9 cellular contexts compared by ENCODE assay signal in the genomic region with DNA sequence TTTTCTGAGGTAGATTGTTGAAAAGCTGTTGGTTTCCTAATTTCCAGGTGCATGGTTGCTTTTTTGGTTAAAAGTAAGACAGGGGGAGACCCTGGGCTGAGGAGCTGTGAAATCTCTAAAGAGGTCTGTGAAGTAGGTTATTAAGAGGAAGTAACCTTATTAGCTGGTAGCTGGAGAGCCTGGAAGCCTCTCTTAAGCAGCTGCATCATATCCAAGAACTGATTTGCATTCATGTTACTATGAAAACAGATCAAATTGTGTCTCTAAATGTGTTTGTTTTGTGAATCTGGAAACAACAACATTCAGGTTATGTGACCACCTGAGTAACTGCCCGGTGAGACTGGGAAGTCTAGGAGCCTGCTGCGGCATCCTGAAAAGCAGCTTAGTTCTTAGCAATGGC. TPM values are rescaled to one million over a fixed set of nuclear protein-coding genes. Genes with fewer than 3 reads are reported as not detected.
DNase-seq lines count a peak whose midpoint lies in the region; ATAC-seq and TF ChIP-seq lines count a peak whose summit lies in the region.
"Had no signal": no experiment of that assay in that cellular context is flagged by ENCODE, and none has a peak within 500 bp of the region (broad histone marks: within the 10 kb centered on the region; RNA-seq: fewer than 3 reads in every experiment).

No MANE protein-coding gene starts in this region.

- POLR2A ChIA-PET in naive thymus-derived CD8-positive, alpha-beta T cell (lab: Charles Lee) = no interaction called here
- POLR2A ChIA-PET in MCF 10A (lab: Yijun Ruan, JAX) = interaction anchor here (0.9 to 2.0 kb wide), 3 partner anchors 18 to 54 kb away, joined by 3 to 9 read pairs (median 3); a partner anchor contains a TSS

- CTCF ChIA-PET in MCF 10A (lab: Yijun Ruan, JAX) = interaction anchor here (0.6 to 3.6 kb wide), 6 partner anchors 9 to 94 kb away, joined by 3 to 18 read pairs (median 4); no protein-coding TSS in a partner anchor

- H3K36me3 Mint-ChIP-seq in naive thymus-derived CD8-positive, alpha-beta T cell = no peaks in the 10 kb centered on the region
- H3K36me3 Mint-ChIP-seq in MCF 10A (ENCODE audit: insufficient read depth, unreplicated experiment) = no peaks in the 10 kb centered on the region

- DNase-seq in GM13977 (ENCODE audit: low spot score) (peak; percentile 28), choroid plexus epithelial cell (ENCODE audit: low read depth) (peak; percentile 31), MCF 10A (ENCODE audit: unreplicated experiment) (no peak), HPDE6-E6E7 (ENCODE audit: extremely low spot score) (no peak), A172 (ENCODE audit: low spot score) (no peak)
- DNase-seq in naive thymus-derived CD8-positive, alpha-beta T cell = no peak

- H3K27ac Mint-ChIP-seq in naive thymus-derived CD8-positive, alpha-beta T cell = peak overlapping the region in 1 of 10 donors; percentile 73
- no peak overlapping the region for H3K27ac Mint-ChIP-seq in MCF 10A (ENCODE audit: low read depth, unreplicated experiment)

- TF ChIP-seq CTCF in GM13977 (IDR thresholded peaks at IDR 0.05; ENCODE audit: extremely low read depth, insufficient read depth, missing control alignments) (no peak), choroid plexus epithelial cell (conservative IDR thresholded peaks at IDR 0.05; ENCODE audit: low read depth, low read length) (no peak), MCF 10A (IDR thresholded peaks at IDR 0.05; ENCODE audit: unreplicated experiment) (no peak)

- ATAC-seq in GM21367 (IDR thresholded peaks at IDR 0.05; ENCODE audit: unreplicated experiment) = peak; percentile 83
- peak; percentile 93 for ATAC-seq in HG03280 (IDR thresholded peaks at IDR 0.05; ENCODE audit: unreplicated experiment)
- ATAC-seq in naive thymus-derived CD8-positive, alpha-beta T cell = no peak

- peaks cover 0 to 6% (median 3%) of the 10 kb centered on the region in 4 donors for H3K4me1 Mint-ChIP-seq in naive thymus-derived CD8-positive, alpha-beta T cell
- H3K4me1 Mint-ChIP-seq in MCF 10A (ENCODE audit: insufficient read depth, unreplicated experiment) = peaks cover 26% of the 10 kb centered on the region

- intact Hi-C loops in MCF 10A (cut with micrococcal nuclease) = no loop called here

- H3K4me3 Mint-ChIP-seq in naive thymus-derived CD8-positive, alpha-beta T cell = no peak overlapping the region
- no peak overlapping the region for H3K4me3 Mint-ChIP-seq in MCF 10A (ENCODE audit: unreplicated experiment)

- no peak overlapping the region for H3K4me3 ChIP-seq in choroid plexus epithelial cell (ENCODE audit: low read depth, low read length)
- H3K4me3 ChIP-seq: thyroid gland had no signal

- H3K27me3 Mint-ChIP-seq in naive thymus-derived CD8-positive, alpha-beta T cell = no peaks in the 10 kb centered on the region
- H3K27me3 Mint-ChIP-seq in MCF 10A (ENCODE audit: insufficient read depth, unreplicated experiment) = no peaks in the 10 kb centered on the region

- in situ Hi-C loops in GM13977 (cut with MboI; ENCODE audit: low pct_unique_long_range_greater_than_20kb, low sequenced_read_pairs, unreplicated experiment) = no loop called here

- BruUV-seq in MCF 10A (replicated peaks; lab: Mats Ljungman, UMichigan) = no TSS peak

- H3K9me3 Mint-ChIP-seq in naive thymus-derived CD8-positive, alpha-beta T cell = no peaks in the 10 kb centered on the region
- no peaks in the 10 kb centered on the region for H3K9me3 Mint-ChIP-seq in MCF 10A (ENCODE audit: unreplicated experiment)

RNA-seq across cellular contexts. Expression of a gene that starts 54.1 kb away (rescaled TPM):
- 1 to 10 TPM; 6.4 TPM for total RNA-seq in naive thymus-derived CD8-positive, alpha-beta T cell
- 10 to 100 TPM in 2 of 3 donors, 1 to 10 TPM in 1; 7.4 to 16.4 (median 12.5) TPM for polyA plus RNA-seq in naive thymus-derived CD8-positive, alpha-beta T cell
- 22.4 and 24.6 TPM in 2 replicates for total RNA-seq in MCF 10A (2022)
- 9.1 and 10.3 TPM in 2 replicates for total RNA-seq in A172 (2014; rRNA removed; shearing (Covaris generic))

Comparison
In these comparisons a context has a peak if more than half of its experiments do, and no peak if none do; other contexts are left out.
1. DNase-seq: peak in GM13977 (single experiment) and choroid plexus epithelial cell (single experiment); none in naive thymus-derived CD8-positive, alpha-beta T cell (0 of 10), MCF 10A (single experiment), HPDE6-E6E7 (single experiment) and A172 (single experiment).
2. ATAC-seq: peak in GM21367 (single experiment) and HG03280 (single experiment); none in naive thymus-derived CD8-positive, alpha-beta T cell (0 of 2).